ENCODE assay signal across 15 cellular contexts in the genomic region with DNA sequence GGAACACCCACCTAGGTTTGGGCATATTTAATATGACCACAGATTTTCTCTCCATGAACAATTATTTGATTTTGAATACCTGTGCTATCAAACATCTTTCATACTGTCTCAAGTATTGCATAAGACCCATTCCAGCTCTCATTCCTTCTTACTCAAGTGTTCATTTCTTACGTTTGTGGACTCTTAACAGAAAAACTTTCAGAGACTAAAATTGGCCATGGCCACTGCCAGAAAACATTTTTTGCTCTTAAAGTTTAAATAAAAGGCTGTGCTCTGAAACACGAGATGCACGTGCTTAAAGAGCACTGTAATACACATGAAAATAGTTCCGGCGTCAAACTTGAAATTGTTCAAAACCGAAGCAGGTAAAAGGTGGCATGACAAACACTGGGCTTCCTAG.
DNase-seq lines count a peak whose midpoint lies in the region; FAIRE-seq and TF ChIP-seq lines count a peak whose summit lies in the region.
"Had no signal": no experiment of that assay in that cellular context is flagged by ENCODE, and none has a peak within 500 bp of the region (broad histone marks: within the 10 kb centered on the region; RNA-seq: fewer than 3 reads in every experiment).

No MANE protein-coding gene starts in this region.

- H3K9me3 ChIP-seq in fibroblast of lung (ENCODE audit: control insufficient read depth, insufficient read depth, low read depth, low read length), result no peaks in the 10 kb centered on the region
- H3K9me3 ChIP-seq in transverse colon, result no peaks in the 10 kb centered on the region
- no peaks in the 10 kb centered on the region for H3K9me3 ChIP-seq in prostate gland
- H3K9me3 ChIP-seq: MG63, vagina had no signal

- TF ChIP-seq POLR2A in transverse colon (IDR thresholded peaks at IDR 0.05) (no peak), prostate gland (IDR thresholded peaks at IDR 0.05) (no peak)

- in situ Hi-C loops in transverse colon (cut with MboI; ENCODE audit: low pct_ligation_motif_present in 1 of 4, low pct_unique_long_range_greater_than_20kb in 1 of 4, low sequenced_read_pairs in 3 of 4), result loop anchor here in 1 of 4 donors (25.0 kb wide), 1 partner anchor 89 kb away; a partner anchor contains a TSS

- H3K4me3 ChIP-seq in fibroblast of lung (replicated peaks in 1 of 4; ENCODE audit: control extremely low read depth in 1 of 4, insufficient read depth in 1 of 4, low read depth in 3 of 4, low read length in 4 of 4) (no peak overlapping the region), transverse colon (no peak overlapping the region), prostate gland (no peak overlapping the region)
- H3K4me3 ChIP-seq: MG63, vagina had no signal

- H3K9me3 Mint-ChIP-seq in activated naive CD4-positive, alpha-beta T cell treated with anti-CD3 and anti-CD28 coated beads, Interleukin-2, amount 10 ng/mL, durations not matched to agents 7 days and 5 days, result no peaks in the 10 kb centered on the region
- H3K9me3 Mint-ChIP-seq in activated CD4-positive, alpha-beta memory T cell treated with anti-CD3 and anti-CD28 coated beads for 36 hours, result no peaks in the 10 kb centered on the region

- H3K27me3 ChIP-seq in fibroblast of lung (ENCODE audit: control insufficient read depth, insufficient read depth, low read length) (no peaks in the 10 kb centered on the region), transverse colon (no peaks in the 10 kb centered on the region), prostate gland (replicated peaks; ENCODE audit: insufficient read depth) (no peaks in the 10 kb centered on the region)
- H3K27me3 ChIP-seq: MG63, vagina had no signal

- H3K4me3 Mint-ChIP-seq in activated naive CD4-positive, alpha-beta T cell treated with anti-CD3 and anti-CD28 coated beads, Interleukin-2, amount 10 ng/mL, durations not matched to agents 7 days and 5 days, result peak overlapping the region; percentile 42
- peak overlapping the region; percentile 71 for H3K4me3 Mint-ChIP-seq in activated CD4-positive, alpha-beta memory T cell treated with anti-CD3 and anti-CD28 coated beads for 36 hours

- H4K20me1 ChIP-seq in fibroblast of lung (ENCODE audit: control insufficient read depth, extremely low read depth, insufficient read depth, low read length), result no peaks in the 10 kb centered on the region

- CTCF ChIA-PET in activated naive CD4-positive, alpha-beta T cell treated with anti-CD3 and anti-CD28 coated beads, Interleukin-2, amount 10 ng/mL, durations not matched to agents 7 days and 5 days (lab: Charles Lee), result interaction anchor here (1.1 to 2.9 kb wide), 2 partner anchors 12 to 18 kb away, joined by 5 to 26 read pairs; no protein-coding TSS in a partner anchor
- CTCF ChIA-PET in activated CD4-positive, alpha-beta memory T cell treated with anti-CD3 and anti-CD28 coated beads for 36 hours (lab: Charles Lee), result interaction anchor here (0.8 to 8.8 kb wide), 3 partner anchors 11 to 17 kb away, joined by 3 to 129 read pairs (median 5); no protein-coding TSS in a partner anchor

- peaks cover 4% of the 10 kb centered on the region for H3K4me1 ChIP-seq in fibroblast of lung (ENCODE audit: control insufficient read depth, extremely low read depth, insufficient read depth, low read length)
- H3K4me1 ChIP-seq in transverse colon, result peaks cover 8 to 47% (median 13%) of the 10 kb centered on the region in 4 donors
- no peaks in the 10 kb centered on the region for H3K4me1 ChIP-seq in prostate gland (replicated peaks)

- peak overlapping the region; percentile 15 for H3K27ac Mint-ChIP-seq in activated naive CD4-positive, alpha-beta T cell treated with anti-CD3 and anti-CD28 coated beads, Interleukin-2, amount 10 ng/mL, durations not matched to agents 7 days and 5 days
- H3K27ac Mint-ChIP-seq in activated CD4-positive, alpha-beta memory T cell treated with anti-CD3 and anti-CD28 coated beads for 36 hours, result peak overlapping the region; percentile 94

- H3K36me3 ChIP-seq in fibroblast of lung (ENCODE audit: control insufficient read depth, insufficient read depth, low read length) (no peaks in the 10 kb centered on the region), transverse colon (no peaks in the 10 kb centered on the region), prostate gland (no peaks in the 10 kb centered on the region)
- H3K36me3 ChIP-seq: MG63, vagina had no signal

- no peak overlapping the region for H3K9ac ChIP-seq in fibroblast of lung (ENCODE audit: insufficient read depth, low read length)
- H3K9ac ChIP-seq: parathyroid adenoma had no signal

- DNase-seq in activated naive CD4-positive, alpha-beta T cell treated with anti-CD3 and anti-CD28 coated beads, Interleukin-2, amount 10 ng/mL, durations not matched to agents 7 days and 5 days, result no peak
- no peak for DNase-seq in activated naive CD4-positive, alpha-beta T cell treated with anti-CD3 and anti-CD28 coated beads, Interleukin-2, amount 50 U/mL, for 16 hours
- DNase-seq in activated CD4-positive, alpha-beta memory T cell treated with anti-CD3 and anti-CD28 coated beads for 36 hours, result no peak
- DNase-seq in fibroblast of lung (ENCODE audit: low read depth in 2 of 2) (peak; percentile 39 to 69), transverse colon (no peak), prostate gland (ENCODE audit: low spot score) (no peak), AG08396 (ENCODE audit: low spot score) (no peak), HTR-8/SVneo (ENCODE audit: insufficient read length, low spot score) (no peak)
- DNase-seq: activated gamma-delta T cell treated with Interleukin-2 at 50 U/mL for 16 hours; DMS79; MG63; midbrain; stimulated activated CD8-positive, alpha-beta memory T cell treated with anti-CD3 and anti-CD28 coated beads, Interleukin-4, amount 100 ng/mL, for 48 hours had no signal

- peaks cover 72% of the 10 kb centered on the region for H3K4me1 Mint-ChIP-seq in activated naive CD4-positive, alpha-beta T cell treated with anti-CD3 and anti-CD28 coated beads, Interleukin-2, amount 10 ng/mL, durations not matched to agents 7 days and 5 days
- peaks cover 71% of the 10 kb centered on the region for H3K4me1 Mint-ChIP-seq in activated CD4-positive, alpha-beta memory T cell treated with anti-CD3 and anti-CD28 coated beads for 36 hours (ENCODE audit: low read depth)

- intact Hi-C loops in activated CD4-positive, alpha-beta memory T cell treated with anti-CD3 and anti-CD28 coated beads for 36 hours (cut with micrococcal nuclease), result no loop called here
- intact Hi-C loops in transverse colon (cut with DNase I; ENCODE audit: low total_unique reads), result no loop called here
- intact Hi-C loops in prostate gland (cut with DNase I), result no loop called here

- no peaks in the 10 kb centered on the region for H3K27me3 Mint-ChIP-seq in activated naive CD4-positive, alpha-beta T cell treated with anti-CD3 and anti-CD28 coated beads, Interleukin-2, amount 10 ng/mL, durations not matched to agents 7 days and 5 days
- no peaks in the 10 kb centered on the region for H3K27me3 Mint-ChIP-seq in activated CD4-positive, alpha-beta memory T cell treated with anti-CD3 and anti-CD28 coated beads for 36 hours

- H3K27ac ChIP-seq in fibroblast of lung (ENCODE audit: insufficient read depth, low read length) (no peak overlapping the region), transverse colon (peak overlapping the region in 3 of 4 donors; percentile 0 to 24 (median 23)), prostate gland (no peak overlapping the region)
- H3K27ac ChIP-seq: parathyroid adenoma, vagina had no signal

- H3K36me3 Mint-ChIP-seq in activated naive CD4-positive, alpha-beta T cell treated with anti-CD3 and anti-CD28 coated beads, Interleukin-2, amount 10 ng/mL, durations not matched to agents 7 days and 5 days, result peaks cover 5% of the 10 kb centered on the region
- peaks cover 14% of the 10 kb centered on the region for H3K36me3 Mint-ChIP-seq in activated CD4-positive, alpha-beta memory T cell treated with anti-CD3 and anti-CD28 coated beads for 36 hours

- POLR2A ChIA-PET in activated CD4-positive, alpha-beta memory T cell treated with anti-CD3 and anti-CD28 coated beads for 36 hours (lab: Charles Lee), result interaction anchor here (1.6 to 7.2 kb wide), 3 partner anchors 12 to 13 kb away, joined by 10 to 70 read pairs (median 67); no protein-coding TSS in a partner anchor

- FAIRE-seq in HTR-8/SVneo (lab: Jason Lieb, UNC), result no peak

- TF ChIP-seq CTCF in fibroblast of lung (conservative IDR thresholded peaks at IDR 0.05 in 1 of 2, IDR thresholded peaks at IDR 0.05 in 1 of 2; ENCODE audit: low read depth in 1 of 2, low read length in 2 of 2) (no peak), transverse colon (IDR thresholded peaks at IDR 0.05) (no peak), prostate gland (IDR thresholded peaks at IDR 0.05) (no peak)

- TF ChIP-seq EP300 in transverse colon (IDR thresholded peaks at IDR 0.05; ENCODE audit: low read depth), result no peak

- no peak overlapping the region for H2AFZ ChIP-seq in fibroblast of lung (ENCODE audit: low read length)
- H2AFZ ChIP-seq: parathyroid adenoma had no signal

- H3K4me2 ChIP-seq in fibroblast of lung (ENCODE audit: extremely low read depth, insufficient read depth, low read length), result no peak overlapping the region

- whole genome bisulfite sequencing in transverse colon (ENCODE audit: low coverage in 1 of 2), 2 donors, result 25 to 51% methylated on average over 6 of the region's 6 CpGs
- 28% methylated on average over 6 of the region's 6 CpGs for WGBS in prostate gland

- peaks cover 6% of the 10 kb centered on the region for H3K79me2 ChIP-seq in fibroblast of lung (ENCODE audit: control insufficient read depth, insufficient read depth, low read length)

Comparison
In these comparisons a context has a peak if more than half of its experiments do, and no peak if none do; other contexts are left out.
1. DNase-seq: peak in fibroblast of lung (2 of 2); none in activated naive CD4-positive, alpha-beta T cell treated with anti-CD3 and anti-CD28 coated beads, Interleukin-2, amount 10 ng/mL, durations not matched to agents 7 days and 5 days (single experiment), activated naive CD4-positive, alpha-beta T cell treated with anti-CD3 and anti-CD28 coated beads, Interleukin-2, amount 50 U/mL, for 16 hours (single experiment), activated CD4-positive, alpha-beta memory T cell treated with anti-CD3 and anti-CD28 coated beads for 36 hours (single experiment), transverse colon (single experiment), prostate gland (single experiment), AG08396 (single experiment) and HTR-8/SVneo (single experiment).
2. H3K27ac ChIP-seq: peak in transverse colon (3 of 4); none in fibroblast of lung (single experiment) and prostate gland (0 of 2).